ENCODE assay signal across 1 cellular context in genomic region chr20:45467861-45468260, GRCh38.
TF ChIP-seq lines count a peak whose summit lies in the region.

No MANE protein-coding gene starts in this region.

TF ChIP-seq in GM23338, 12 proteins besides CTCF, POLR2A, EP300 and RAD21 (continued from another document):
- TF ChIP-seq ZNF462 (CRISPR knock-in tag; IDR thresholded peaks at IDR 0.05): no peak
